8 cellular contexts compared by ENCODE assay signal in the genomic region with DNA sequence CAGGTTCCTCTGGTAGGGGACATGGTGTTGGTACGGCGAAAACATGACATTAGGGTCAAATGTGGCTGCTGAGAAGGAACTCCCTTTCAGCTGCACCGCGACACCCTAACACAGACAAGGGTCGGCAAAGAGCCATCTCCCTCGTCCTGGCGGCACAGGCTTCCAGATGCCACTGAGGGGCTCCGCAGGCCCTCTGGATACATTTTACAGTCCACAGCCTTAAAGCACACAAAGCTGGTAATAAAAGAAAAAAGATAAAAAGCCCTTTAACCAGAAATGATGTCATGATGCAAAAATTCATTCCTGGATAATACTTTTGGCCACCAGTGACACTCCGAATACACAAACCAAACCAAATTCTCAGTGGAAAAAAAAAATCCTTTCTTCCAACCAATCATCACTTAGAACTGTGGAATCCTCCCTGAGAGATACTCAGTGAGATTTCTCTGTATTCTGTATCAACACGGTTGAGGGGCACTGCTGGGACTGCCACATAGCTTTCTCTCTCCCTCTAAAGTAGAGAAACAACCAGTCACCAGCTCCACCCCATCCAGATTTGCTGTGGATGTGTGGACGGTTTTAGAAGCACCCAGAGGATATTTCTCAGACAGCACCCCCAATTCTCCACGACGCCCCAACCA.
DNase-seq lines count a peak whose midpoint lies in the region; ATAC-seq, FAIRE-seq and TF ChIP-seq lines count a peak whose summit lies in the region.

No MANE protein-coding gene starts in this region.

- FAIRE-seq in kidney (lab: Jason Lieb, UNC), result no peak

- no peaks in the 10 kb centered on the region for H3K9me3 ChIP-seq in kidney (ENCODE audit: control insufficient read depth in 1 of 2, low read length in 2 of 2)

- H3K36me3 ChIP-seq in BJ (ENCODE audit: control insufficient read depth, insufficient read depth, low read length) (no peaks in the 10 kb centered on the region; the same call in 1 of the 2 replicates), kidney (ENCODE audit: control insufficient read depth in 1 of 2, insufficient read depth in 2 of 2, low read length in 2 of 2) (no peaks in the 10 kb centered on the region)

- intact Hi-C loops in kidney (cut with DNase I), result no loop called here

- no peaks in the 10 kb centered on the region for H3K27me3 ChIP-seq in BJ (ENCODE audit: control insufficient read depth, insufficient read depth, low read length)

- POLR2A ChIA-PET in BJ (lab: Charles Lee), result no interaction called here

- TF ChIP-seq CTCF in BJ (IDR thresholded peaks at IDR 0.05; ENCODE audit: insufficient read depth, low read depth, low read length), result no peak
- peak; percentile 31 for TF ChIP-seq CTCF in fibroblast of the aortic adventitia (IDR thresholded peaks at IDR 0.05; ENCODE audit: insufficient read depth, low read length)
- no peak for TF ChIP-seq CTCF in progenitor cell of endocrine pancreas (IDR thresholded peaks at IDR 0.05; ENCODE audit: unreplicated experiment)
- TF ChIP-seq CTCF in kidney (IDR thresholded peaks at IDR 0.05; ENCODE audit: borderline replicate concordance, extremely low read depth, insufficient read depth), result no peak

- H3K4me3 Mint-ChIP-seq in progenitor cell of endocrine pancreas (ENCODE audit: low read depth), result no peak overlapping the region

- peak overlapping the region; percentile 8 for H3K27ac Mint-ChIP-seq in progenitor cell of endocrine pancreas

- no peaks in the 10 kb centered on the region for H3K27me3 Mint-ChIP-seq in progenitor cell of endocrine pancreas

- CTCF ChIA-PET in BJ (lab: Yijun Ruan, JAX), result interaction anchor here (1.2 to 1.4 kb wide), 2 partner anchors 13 to 21 kb away, joined by 3 to 8 read pairs; no protein-coding TSS in a partner anchor

- H3K4me1 Mint-ChIP-seq in progenitor cell of endocrine pancreas (ENCODE audit: low read depth), result peaks cover 24% of the 10 kb centered on the region

- DNase-seq in BJ (ENCODE audit: low read depth) (peak; percentile 68), fibroblast of the aortic adventitia (ENCODE audit: low read depth) (peak; percentile 94), progenitor cell of endocrine pancreas (ENCODE audit: low spot score, unreplicated experiment) (no peak), NCI-H524 treated with DMSO at 0.1 percent for 48 hours (lab: John Stamatoyannopoulos, UW) (no peak), T-helper 9 cell (no peak), kidney (no peak)
- DNase-seq in stimulated activated CD8-positive, alpha-beta memory T cell treated with anti-CD3 and anti-CD28 coated beads, Interleukin-4, amount 100 ng/mL, for 48 hours, result no peak

- no peaks in the 10 kb centered on the region for H3K36me3 Mint-ChIP-seq in progenitor cell of endocrine pancreas (ENCODE audit: insufficient read depth)

- peak; percentile 61 for ATAC-seq in SK-N-SH treated with all-trans-retinoic acid at 6 μM for 48 hours

- no peaks in the 10 kb centered on the region for H3K9me3 Mint-ChIP-seq in progenitor cell of endocrine pancreas (ENCODE audit: low read depth)

- peaks cover 28 to 37% of the 10 kb centered on the region in 2 donors for H3K4me1 ChIP-seq in kidney (ENCODE audit: control insufficient read depth in 1 of 2, insufficient read depth in 1 of 2, low read depth in 1 of 2, low read length in 2 of 2)

- H3K4me3 ChIP-seq in BJ (ENCODE audit: low read depth, low read length) (no peak overlapping the region), fibroblast of the aortic adventitia (ENCODE audit: low read depth, low read length) (peak overlapping the region; percentile 13), kidney (ENCODE audit: low read length in 2 of 2) (no peak overlapping the region)

- H3K27ac ChIP-seq in kidney (ENCODE audit: low read depth in 2 of 2, low read length in 2 of 2), result no peak overlapping the region

- no peak overlapping the region for H3K9ac ChIP-seq in kidney (ENCODE audit: low read length in 2 of 2)

TF ChIP-seq in SK-N-SH treated with all-trans-retinoic acid at 6 μM for 48 hours, 23 proteins besides CTCF, POLR2A, EP300 and RAD21:
- no peak for TF ChIP-seq ZC3H10 (CRISPR knock-in tag; IDR thresholded peaks at IDR 0.05)
- no peak for TF ChIP-seq ZNF565 (CRISPR knock-in tag; conservative IDR thresholded peaks at IDR 0.05; ENCODE audit: low read depth)
- TF ChIP-seq RARB (CRISPR knock-in tag; IDR thresholded peaks at IDR 0.05), result no peak
- TF ChIP-seq CSDC2 (CRISPR knock-in tag; IDR thresholded peaks at IDR 0.05), result no peak
- no peak for TF ChIP-seq BACH2 (CRISPR knock-in tag; IDR thresholded peaks at IDR 0.05; ENCODE audit: borderline replicate concordance)
- TF ChIP-seq, protein P1, sequence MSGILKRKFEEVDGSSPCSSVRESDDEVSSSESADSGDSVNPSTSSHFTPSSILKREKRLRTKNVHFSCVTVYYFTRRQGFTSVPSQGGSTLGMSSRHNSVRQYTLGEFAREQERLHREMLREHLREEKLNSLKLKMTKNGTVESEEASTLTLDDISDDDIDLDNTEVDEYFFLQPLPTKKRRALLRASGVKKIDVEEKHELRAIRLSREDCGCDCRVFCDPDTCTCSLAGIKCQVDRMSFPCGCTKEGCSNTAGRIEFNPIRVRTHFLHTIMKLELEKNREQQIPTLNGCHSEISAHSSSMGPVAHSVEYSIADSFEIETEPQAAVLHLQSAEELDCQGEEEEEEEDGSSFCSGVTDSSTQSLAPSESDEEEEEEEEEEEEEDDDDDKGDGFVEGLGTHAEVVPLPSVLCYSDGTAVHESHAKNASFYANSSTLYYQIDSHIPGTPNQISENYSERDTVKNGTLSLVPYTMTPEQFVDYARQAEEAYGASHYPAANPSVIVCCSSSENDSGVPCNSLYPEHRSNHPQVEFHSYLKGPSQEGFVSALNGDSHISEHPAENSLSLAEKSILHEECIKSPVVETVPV (CRISPR knock-in tag; IDR thresholded peaks at IDR 0.05), result no peak
- no peak for TF ChIP-seq ZNF70 (CRISPR knock-in tag; IDR thresholded peaks at IDR 0.05)
- TF ChIP-seq, protein P2, sequence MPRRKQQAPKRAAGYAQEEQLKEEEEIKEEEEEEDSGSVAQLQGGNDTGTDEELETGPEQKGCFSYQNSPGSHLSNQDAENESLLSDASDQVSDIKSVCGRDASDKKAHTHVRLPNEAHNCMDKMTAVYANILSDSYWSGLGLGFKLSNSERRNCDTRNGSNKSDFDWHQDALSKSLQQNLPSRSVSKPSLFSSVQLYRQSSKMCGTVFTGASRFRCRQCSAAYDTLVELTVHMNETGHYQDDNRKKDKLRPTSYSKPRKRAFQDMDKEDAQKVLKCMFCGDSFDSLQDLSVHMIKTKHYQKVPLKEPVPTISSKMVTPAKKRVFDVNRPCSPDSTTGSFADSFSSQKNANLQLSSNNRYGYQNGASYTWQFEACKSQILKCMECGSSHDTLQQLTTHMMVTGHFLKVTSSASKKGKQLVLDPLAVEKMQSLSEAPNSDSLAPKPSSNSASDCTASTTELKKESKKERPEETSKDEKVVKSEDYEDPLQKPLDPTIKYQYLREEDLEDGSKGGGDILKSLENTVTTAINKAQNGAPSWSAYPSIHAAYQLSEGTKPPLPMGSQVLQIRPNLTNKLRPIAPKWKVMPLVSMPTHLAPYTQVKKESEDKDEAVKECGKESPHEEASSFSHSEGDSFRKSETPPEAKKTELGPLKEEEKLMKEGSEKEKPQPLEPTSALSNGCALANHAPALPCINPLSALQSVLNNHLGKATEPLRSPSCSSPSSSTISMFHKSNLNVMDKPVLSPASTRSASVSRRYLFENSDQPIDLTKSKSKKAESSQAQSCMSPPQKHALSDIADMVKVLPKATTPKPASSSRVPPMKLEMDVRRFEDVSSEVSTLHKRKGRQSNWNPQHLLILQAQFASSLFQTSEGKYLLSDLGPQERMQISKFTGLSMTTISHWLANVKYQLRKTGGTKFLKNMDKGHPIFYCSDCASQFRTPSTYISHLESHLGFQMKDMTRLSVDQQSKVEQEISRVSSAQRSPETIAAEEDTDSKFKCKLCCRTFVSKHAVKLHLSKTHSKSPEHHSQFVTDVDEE (CRISPR knock-in tag; IDR thresholded peaks at IDR 0.05), result no peak
- TF ChIP-seq TOX (CRISPR knock-in tag; IDR thresholded peaks at IDR 0.05; ENCODE audit: borderline replicate concordance), result no peak
- no peak for TF ChIP-seq ARNTL (CRISPR knock-in tag; IDR thresholded peaks at IDR 0.05; ENCODE audit: borderline replicate concordance, low read depth)
- no peak for TF ChIP-seq ZFP30 (CRISPR knock-in tag; IDR thresholded peaks at IDR 0.05)
- no peak for TF ChIP-seq PPARA (CRISPR knock-in tag; IDR thresholded peaks at IDR 0.05; ENCODE audit: borderline replicate concordance)
- TF ChIP-seq ZNF8 (CRISPR knock-in tag; IDR thresholded peaks at IDR 0.05), result no peak
- no peak; the same call in 1 of the 2 replicates for TF ChIP-seq ISL1 (CRISPR knock-in tag; IDR thresholded peaks at IDR 0.05)
- no peak for TF ChIP-seq GLIS3 (CRISPR knock-in tag; IDR thresholded peaks at IDR 0.05)
- TF ChIP-seq, protein P3, sequence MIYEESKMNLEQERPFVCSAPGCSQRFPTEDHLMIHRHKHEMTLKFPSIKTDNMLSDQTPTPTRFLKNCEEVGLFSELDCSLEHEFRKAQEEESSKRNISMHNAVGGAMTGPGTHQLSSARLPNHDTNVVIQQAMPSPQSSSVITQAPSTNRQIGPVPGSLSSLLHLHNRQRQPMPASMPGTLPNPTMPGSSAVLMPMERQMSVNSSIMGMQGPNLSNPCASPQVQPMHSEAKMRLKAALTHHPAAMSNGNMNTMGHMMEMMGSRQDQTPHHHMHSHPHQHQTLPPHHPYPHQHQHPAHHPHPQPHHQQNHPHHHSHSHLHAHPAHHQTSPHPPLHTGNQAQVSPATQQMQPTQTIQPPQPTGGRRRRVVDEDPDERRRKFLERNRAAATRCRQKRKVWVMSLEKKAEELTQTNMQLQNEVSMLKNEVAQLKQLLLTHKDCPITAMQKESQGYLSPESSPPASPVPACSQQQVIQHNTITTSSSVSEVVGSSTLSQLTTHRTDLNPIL (CRISPR knock-in tag; IDR thresholded peaks at IDR 0.05; ENCODE audit: low read depth), result no peak
- no peak for TF ChIP-seq OSR1 (CRISPR knock-in tag; IDR thresholded peaks at IDR 0.05)
- TF ChIP-seq TCF4 (CRISPR knock-in tag; IDR thresholded peaks at IDR 0.05; ENCODE audit: borderline replicate concordance), result no peak
- TF ChIP-seq ESRRG (CRISPR knock-in tag; IDR thresholded peaks at IDR 0.05), result no peak

Comparison
In these comparisons a context has a peak if more than half of its experiments do, and no peak if none do; other contexts are left out.
1. DNase-seq: peak in BJ (single experiment) and fibroblast of the aortic adventitia (single experiment); none in progenitor cell of endocrine pancreas (single experiment), NCI-H524 treated with DMSO at 0.1 percent for 48 hours (single experiment), T-helper 9 cell (single experiment), stimulated activated CD8-positive, alpha-beta memory T cell treated with anti-CD3 and anti-CD28 coated beads, Interleukin-4, amount 100 ng/mL, for 48 hours (single experiment) and kidney (single experiment).